In genomic region chr7:101140339-101140699, GRCh38 we compare ENCODE assay signal across 1 cellular context.
TF ChIP-seq lines count a peak whose summit lies in the region.

No MANE protein-coding gene starts in this region.

TF ChIP-seq in A549, 52 proteins besides CTCF, POLR2A, EP300 and RAD21 (continued from another document):
- TF ChIP-seq, protein P1, sequence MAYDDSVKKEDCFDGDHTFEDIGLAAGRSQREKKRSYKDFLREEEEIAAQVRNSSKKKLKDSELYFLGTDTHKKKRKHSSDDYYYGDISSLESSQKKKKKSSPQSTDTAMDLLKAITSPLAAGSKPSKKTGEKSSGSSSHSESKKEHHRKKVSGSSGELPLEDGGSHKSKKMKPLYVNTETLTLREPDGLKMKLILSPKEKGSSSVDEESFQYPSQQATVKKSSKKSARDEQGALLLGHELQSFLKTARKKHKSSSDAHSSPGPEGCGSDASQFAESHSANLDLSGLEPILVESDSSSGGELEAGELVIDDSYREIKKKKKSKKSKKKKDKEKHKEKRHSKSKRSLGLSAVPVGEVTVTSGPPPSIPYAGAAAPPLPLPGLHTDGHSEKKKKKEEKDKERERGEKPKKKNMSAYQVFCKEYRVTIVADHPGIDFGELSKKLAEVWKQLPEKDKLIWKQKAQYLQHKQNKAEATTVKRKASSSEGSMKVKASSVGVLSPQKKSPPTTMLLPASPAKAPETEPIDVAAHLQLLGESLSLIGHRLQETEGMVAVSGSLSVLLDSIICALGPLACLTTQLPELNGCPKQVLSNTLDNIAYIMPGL (CRISPR knock-in tag; IDR thresholded peaks at IDR 0.05; ENCODE audit: borderline replicate concordance): no peak
- peak; percentile 24; the same call in 1 of the 2 replicates for TF ChIP-seq RARB (CRISPR knock-in tag; IDR thresholded peaks at IDR 0.05)
- no peak for TF ChIP-seq BHLHE40 (IDR thresholded peaks at IDR 0.05; ENCODE audit: low read depth, low read length)
- TF ChIP-seq EHMT2 (IDR thresholded peaks at IDR 0.05; ENCODE audit: low read depth): no peak
- 0 out of 2 replicates have a peak, but pooled peaks have one; percentile 13 for TF ChIP-seq FOSB (CRISPR knock-in tag; IDR thresholded peaks at IDR 0.05)
- no peak for TF ChIP-seq HOXB5 (CRISPR knock-in tag; IDR thresholded peaks at IDR 0.05)
- TF ChIP-seq, protein P2, sequence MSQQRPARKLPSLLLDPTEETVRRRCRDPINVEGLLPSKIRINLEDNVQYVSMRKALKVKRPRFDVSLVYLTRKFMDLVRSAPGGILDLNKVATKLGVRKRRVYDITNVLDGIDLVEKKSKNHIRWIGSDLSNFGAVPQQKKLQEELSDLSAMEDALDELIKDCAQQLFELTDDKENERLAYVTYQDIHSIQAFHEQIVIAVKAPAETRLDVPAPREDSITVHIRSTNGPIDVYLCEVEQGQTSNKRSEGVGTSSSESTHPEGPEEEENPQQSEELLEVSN (IDR thresholded peaks at IDR 0.05; ENCODE audit: borderline replicate concordance, low read depth): no peak
- TF ChIP-seq HDAC2 (IDR thresholded peaks at IDR 0.05): no peak
- no peak for TF ChIP-seq HEYL (CRISPR knock-in tag; IDR thresholded peaks at IDR 0.05)
- TF ChIP-seq ZC3H11A (IDR thresholded peaks at IDR 0.05): no peak
- TF ChIP-seq CHD2 (IDR thresholded peaks at IDR 0.05; ENCODE audit: low read length, partially characterized antibody): no peak
- TF ChIP-seq, protein P3, sequence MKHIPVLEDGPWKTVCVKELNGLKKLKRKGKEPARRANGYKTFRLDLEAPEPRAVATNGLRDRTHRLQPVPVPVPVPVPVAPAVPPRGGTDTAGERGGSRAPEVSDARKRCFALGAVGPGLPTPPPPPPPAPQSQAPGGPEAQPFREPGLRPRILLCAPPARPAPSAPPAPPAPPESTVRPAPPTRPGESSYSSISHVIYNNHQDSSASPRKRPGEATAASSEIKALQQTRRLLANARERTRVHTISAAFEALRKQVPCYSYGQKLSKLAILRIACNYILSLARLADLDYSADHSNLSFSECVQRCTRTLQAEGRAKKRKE (CRISPR knock-in tag; IDR thresholded peaks at IDR 0.05; ENCODE audit: low read depth): no peak
- TF ChIP-seq, protein P4, sequence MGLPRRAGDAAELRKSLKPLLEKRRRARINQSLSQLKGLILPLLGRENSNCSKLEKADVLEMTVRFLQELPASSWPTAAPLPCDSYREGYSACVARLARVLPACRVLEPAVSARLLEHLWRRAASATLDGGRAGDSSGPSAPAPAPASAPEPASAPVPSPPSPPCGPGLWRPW (IDR thresholded peaks at IDR 0.05): no peak
- no peak for TF ChIP-seq BCL3 (IDR thresholded peaks at IDR 0.05)
